In genomic region chr21:45724994-45725843, GRCh38 we compare ENCODE assay signal across 16 cellular contexts.
DNase-seq lines count a peak whose midpoint lies in the region; ATAC-seq lines count a peak whose summit lies in the region.
"Had no signal": no experiment of that assay in that cellular context is flagged by ENCODE, and none has a peak within 500 bp of the region (broad histone marks: within the 10 kb centered on the region; RNA-seq: fewer than 3 reads in every experiment).

No MANE protein-coding gene starts in this region.

- H3K27ac Mint-ChIP-seq in stimulated activated memory B cell treated with anti-CD40 and anti-IgM and Interleukin-4, amounts not matched to agents 10 μg/mL and 1 μg/mL and 100 μg/mL, for 72 hours: no peak overlapping the region

- peaks cover 0 to 75% (median 19%) of the 10 kb centered on the region in 11 experiments; a peak in 12 of 22 replicates for H4K20me1 ChIP-seq in BLaER1 treated with 17β-estradiol and CSF1 and Interleukin-3, amounts not matched to agents 10 nM and 100 nM

- peak overlapping the region; percentile 4 to 75 (median 64); a peak in 18 of 22 replicates for H3K4me2 ChIP-seq in BLaER1 treated with 17β-estradiol and CSF1 and Interleukin-3, amounts not matched to agents 10 nM and 100 nM

- H3K4me1 Mint-ChIP-seq in stimulated activated memory B cell treated with anti-CD40 and anti-IgM and Interleukin-4, amounts not matched to agents 10 μg/mL and 1 μg/mL and 100 μg/mL, for 72 hours: peaks cover 4% of the 10 kb centered on the region

- H3K9me3 Mint-ChIP-seq in stimulated activated memory B cell treated with anti-CD40 and anti-IgM and Interleukin-4, amounts not matched to agents 10 μg/mL and 1 μg/mL and 100 μg/mL, for 72 hours: no peaks in the 10 kb centered on the region
- H3K9me3 Mint-ChIP-seq: H9 had no signal

- peaks cover 0 to 6% (median 0%) of the 10 kb centered on the region in 11 experiments; a peak in 3 of 22 replicates for H3K36me3 ChIP-seq in BLaER1 treated with 17β-estradiol and CSF1 and Interleukin-3, amounts not matched to agents 10 nM and 100 nM

- H3K4me3 Mint-ChIP-seq in stimulated activated memory B cell treated with anti-CD40 and anti-IgM and Interleukin-4, amounts not matched to agents 10 μg/mL and 1 μg/mL and 100 μg/mL, for 72 hours: no peak overlapping the region
- H3K4me3 Mint-ChIP-seq: H9 had no signal

- H3K4me1 ChIP-seq in BLaER1 treated with 17β-estradiol and CSF1 and Interleukin-3, amounts not matched to agents 10 nM and 100 nM: peaks cover 10 to 68% (median 38%) of the 10 kb centered on the region in 10 experiments; a peak in 19 of 20 replicates

- peak overlapping the region in 3 of 11 experiments; percentile 6 to 28 (median 8); a peak in 3 of 22 replicates for H3K9ac ChIP-seq in BLaER1 treated with 17β-estradiol and CSF1 and Interleukin-3, amounts not matched to agents 10 nM and 100 nM

- no peaks in the 10 kb centered on the region for H3K36me3 Mint-ChIP-seq in stimulated activated memory B cell treated with anti-CD40 and anti-IgM and Interleukin-4, amounts not matched to agents 10 μg/mL and 1 μg/mL and 100 μg/mL, for 72 hours

- H3K27ac ChIP-seq in BLaER1 treated with 17β-estradiol and CSF1 and Interleukin-3, amounts not matched to agents 10 nM and 100 nM: peak overlapping the region in 5 of 11 experiments; percentile 13 to 56 (median 26); a peak in 4 of 22 replicates
- H3K27ac ChIP-seq: C4-2B, SK-N-MC had no signal

- DNase-seq in SHP77 treated with DMSO at 0.1 percent for 48 hours (lab: John Stamatoyannopoulos, UW) (peak; percentile 14), myocyte (ENCODE audit: low read depth) (peak; percentile 73), superior temporal gyrus (ENCODE audit: extremely low spot score) (no peak), putamen (ENCODE audit: low spot score) (no peak)
- DNase-seq: DMS79 treated with DMSO at 0.1 percent for 48 hours, H9, MM.1S, NCI-H1105, NCI-H1694 treated with DMSO at 0.1 percent for 48 hours, NCI-H510A, NCI-H748 treated with DMSO at 0.1 percent for 48 hours had no signal

- H3K9me3 ChIP-seq in BLaER1 treated with 17β-estradiol and CSF1 and Interleukin-3, amounts not matched to agents 10 nM and 100 nM (replicated peaks in 1 of 11): 0 out of 22 replicates have a peak, but pooled peaks cover 0 to 4% (median 0%) of the 10 kb centered on the region in 11 experiments

- H3K4me3 ChIP-seq in BLaER1 treated with 17β-estradiol and CSF1 and Interleukin-3, amounts not matched to agents 10 nM and 100 nM: no peak overlapping the region
- H3K4me3 ChIP-seq: SK-N-MC had no signal

- no peaks in the 10 kb centered on the region for H3K27me3 Mint-ChIP-seq in stimulated activated memory B cell treated with anti-CD40 and anti-IgM and Interleukin-4, amounts not matched to agents 10 μg/mL and 1 μg/mL and 100 μg/mL, for 72 hours

- H3K27me3 ChIP-seq in BLaER1 treated with 17β-estradiol and CSF1 and Interleukin-3, amounts not matched to agents 10 nM and 100 nM: no peaks in the 10 kb centered on the region

- peak; percentile 18 for ATAC-seq in stimulated activated memory B cell treated with anti-CD40 and anti-IgM and Interleukin-4, amounts not matched to agents 10 μg/mL and 1 μg/mL and 100 μg/mL, for 72 hours
- no peak for ATAC-seq in GM18519 (IDR thresholded peaks at IDR 0.05; ENCODE audit: low FRiP score, unreplicated experiment)

Comparison
In these comparisons a context has a peak if more than half of its experiments do, and no peak if none do; other contexts are left out.
1. DNase-seq: peak in SHP77 treated with DMSO at 0.1 percent for 48 hours (single experiment) and myocyte (single experiment); none in superior temporal gyrus (single experiment) and putamen (single experiment).